In genomic region chr7:151347200-151347599, GRCh38 we compare ENCODE assay signal across 1 cellular context.
TF ChIP-seq lines count a peak whose summit lies in the region.

No MANE protein-coding gene starts in this region.

TF ChIP-seq in K562, 482 proteins besides CTCF, POLR2A, EP300 and RAD21 (continued from another document):
- no peak for TF ChIP-seq FOXP4 (CRISPR knock-in tag; IDR thresholded peaks at IDR 0.05; ENCODE audit: borderline replicate concordance)
- TF ChIP-seq RBM25 (IDR thresholded peaks at IDR 0.05; ENCODE audit: low read depth, low read length, severe bottlenecking) = peak; percentile 51
